ENCODE assay signal across 7 cellular contexts in the genomic region with DNA sequence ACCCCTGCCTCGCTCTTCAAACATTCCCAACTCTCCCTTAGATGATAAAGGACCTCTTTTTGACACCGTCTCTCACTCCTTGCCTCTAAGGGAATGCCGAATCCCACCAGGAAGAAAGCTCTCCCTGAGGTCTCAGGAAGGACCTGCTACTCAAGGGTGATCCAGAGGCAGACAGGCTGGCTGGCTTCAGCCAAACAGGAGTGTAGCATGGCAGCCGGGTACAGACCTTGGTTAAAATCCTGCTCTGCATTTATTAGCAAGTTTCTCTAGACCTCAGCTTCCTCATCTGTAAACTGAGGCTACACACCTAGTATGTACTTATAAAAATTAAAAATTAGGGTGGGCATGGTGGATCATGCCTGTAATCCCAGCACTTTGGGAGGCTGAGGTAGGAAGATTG.
"Had no signal": no experiment of that assay in that cellular context is flagged by ENCODE, and none has a peak within 500 bp of the region (broad histone marks: within the 10 kb centered on the region; RNA-seq: fewer than 3 reads in every experiment).

No MANE protein-coding gene starts in this region.

- H3K9me3 Mint-ChIP-seq: GM23338, H9 had no signal

- H3K4me3 Mint-ChIP-seq: GM23338, H9, IgD-negative memory B cell had no signal

- H3K4me2 ChIP-seq: GM23338 had no signal

- FAIRE-seq: H1, H54, HTR-8/SVneo had no signal

- H3K27me3 Mint-ChIP-seq: IgD-negative memory B cell had no signal

- H3K4me3 ChIP-seq: GM23338 had no signal

- H3K27ac Mint-ChIP-seq: GM23338 had no signal

- H2AFZ ChIP-seq: GM23338 had no signal

- DNase-seq: H9, HCEC 1CT had no signal

- ATAC-seq: GM23338 had no signal
